8 cellular contexts compared by ENCODE assay signal in genomic region chr1:114780344-114781226, GRCh38. TPM values are rescaled to one million over a fixed set of nuclear protein-coding genes. Genes with fewer than 3 reads are reported as not detected.
A peak's percentile ranks its signal among the peaks of the same experiment; 100 is the strongest.
DNase-seq lines count a peak whose midpoint lies in the region; ATAC-seq and TF ChIP-seq lines count a peak whose summit lies in the region.

Gene SIKE1 (minus strand): TSS chr1:114780685. CDS start chr1:114780607, 78 bp downstream.

- H3K9me3 ChIP-seq in cardiac muscle cell (ENCODE audit: low read depth) (no peaks in the 10 kb centered on the region), parathyroid adenoma (ENCODE audit: control insufficient read depth, low read length) (no peaks in the 10 kb centered on the region), tibial nerve (peaks cover 0 to 3% (median under 1%) of the 10 kb centered on the region in 4 donors)

- peak within 1 kb of the TSS; percentile 100 for H3K4me3 Mint-ChIP-seq in activated naive CD8-positive, alpha-beta T cell treated with anti-CD3 and anti-CD28 coated beads, Interleukin-2, amount 50 U/mL, for 24 hours

- TF ChIP-seq CTCF in GM12865 (IDR thresholded peaks at IDR 0.05; ENCODE audit: insufficient read depth, low read depth, low read length, missing control alignments): no peak
- TF ChIP-seq CTCF in cardiac muscle cell (IDR thresholded peaks at IDR 0.05; ENCODE audit: low read depth, low read length): peak; percentile 12
- no peak for TF ChIP-seq CTCF in parathyroid adenoma (IDR thresholded peaks at IDR 0.05)
- peak in 1 of 5 experiments; percentile 37 for TF ChIP-seq CTCF in tibial nerve (IDR thresholded peaks at IDR 0.05)

- peaks cover 31% of the 10 kb centered on the region for H3K4me1 Mint-ChIP-seq in activated naive CD8-positive, alpha-beta T cell treated with anti-CD3 and anti-CD28 coated beads, Interleukin-2, amount 50 U/mL, for 24 hours

- TF ChIP-seq EP300 in tibial nerve (IDR thresholded peaks at IDR 0.05): peak; percentile 61 to 89

- peak within 1 kb of the TSS; percentile 19 for H3K9ac ChIP-seq in parathyroid adenoma

- H3K27ac ChIP-seq in cardiac muscle cell (peak within 1 kb of the TSS; percentile 93), parathyroid adenoma (peak within 1 kb of the TSS; percentile 83), tibial nerve (peak within 1 kb of the TSS; percentile 64 to 92 (median 91))

- H3K9me3 Mint-ChIP-seq in activated naive CD8-positive, alpha-beta T cell treated with anti-CD3 and anti-CD28 coated beads, Interleukin-2, amount 50 U/mL, for 24 hours: peaks cover 4% of the 10 kb centered on the region

- H3K79me2 ChIP-seq in parathyroid adenoma: no peaks in the 10 kb centered on the region

- DNase-seq in GM12865 (ENCODE audit: low read depth): peak; percentile 96
- peak; percentile 88 to 97 (median 96) for DNase-seq in NCI-H1417 (lab: John Stamatoyannopoulos, UW)
- peak; percentile 62 to 91 for DNase-seq in SW 1271 (lab: John Stamatoyannopoulos, UW)
- DNase-seq in activated naive CD8-positive, alpha-beta T cell treated with anti-CD3 and anti-CD28 coated beads, Interleukin-2, amount 50 U/mL, for 24 hours: peak; percentile 92
- peak; percentile 96 to 97 for DNase-seq in cardiac muscle cell (ENCODE audit: low read depth in 1 of 2, low spot score in 1 of 2)
- DNase-seq in tibial nerve (ENCODE audit: low spot score in 2 of 2): peak; percentile 71 to 87

- peaks cover 30% of the 10 kb centered on the region for H3K36me3 Mint-ChIP-seq in activated naive CD8-positive, alpha-beta T cell treated with anti-CD3 and anti-CD28 coated beads, Interleukin-2, amount 50 U/mL, for 24 hours (ENCODE audit: low read depth)

- H3K4me1 ChIP-seq in cardiac muscle cell (ENCODE audit: low read depth): peaks cover 10% of the 10 kb centered on the region
- H3K4me1 ChIP-seq in parathyroid adenoma: no peaks in the 10 kb centered on the region
- H3K4me1 ChIP-seq in tibial nerve: peaks cover 0 to 23% (median 0%) of the 10 kb centered on the region in 4 donors

- peak; percentile 99 for ATAC-seq in HG02763 (IDR thresholded peaks at IDR 0.05; ENCODE audit: unreplicated experiment)
- peak; percentile 100 for ATAC-seq in activated naive CD8-positive, alpha-beta T cell treated with anti-CD3 and anti-CD28 coated beads, Interleukin-2, amount 50 U/mL, for 24 hours

- H3K4me2 ChIP-seq in parathyroid adenoma (ENCODE audit: low read length): peak within 1 kb of the TSS; percentile 77

- H3K27me3 ChIP-seq in cardiac muscle cell (peaks cover 23% of the 10 kb centered on the region), parathyroid adenoma (ENCODE audit: control insufficient read depth, insufficient read depth, low read length) (no peaks in the 10 kb centered on the region), tibial nerve (no peaks in the 10 kb centered on the region)

- H3K4me3 ChIP-seq in GM12865 (ENCODE audit: low read depth, low read length): peak within 1 kb of the TSS; percentile 98
- peak within 1 kb of the TSS; percentile 62 for H3K4me3 ChIP-seq in cardiac muscle cell
- H3K4me3 ChIP-seq in parathyroid adenoma (ENCODE audit: low read depth, low read length): peak within 1 kb of the TSS; percentile 89
- H3K4me3 ChIP-seq in tibial nerve: peak within 1 kb of the TSS; percentile 61 to 91 (median 86)

- H3K27ac Mint-ChIP-seq in activated naive CD8-positive, alpha-beta T cell treated with anti-CD3 and anti-CD28 coated beads, Interleukin-2, amount 50 U/mL, for 24 hours: peak within 1 kb of the TSS; percentile 100

- H2AFZ ChIP-seq in parathyroid adenoma: peak within 1 kb of the TSS; percentile 94

- WGBS in tibial nerve, 2 donors: 20 to 24% methylated on average over 42 to 53 of the region's 53 CpGs

- TF ChIP-seq POLR2A in tibial nerve (IDR thresholded peaks at IDR 0.05): peak in 1 of 2 donors; percentile 61

- peaks cover 13% of the 10 kb centered on the region for H3K36me3 ChIP-seq in cardiac muscle cell
- no peaks in the 10 kb centered on the region for H3K36me3 ChIP-seq in parathyroid adenoma (ENCODE audit: control insufficient read depth, insufficient read depth, low read length)
- peaks cover 0 to 29% (median 0%) of the 10 kb centered on the region in 3 donors for H3K36me3 ChIP-seq in tibial nerve

- no peaks in the 10 kb centered on the region for H3K27me3 Mint-ChIP-seq in activated naive CD8-positive, alpha-beta T cell treated with anti-CD3 and anti-CD28 coated beads, Interleukin-2, amount 50 U/mL, for 24 hours

RNA-seq across cellular contexts. Expression of gene SIKE1, which starts in this region (rescaled TPM):
- total RNA-seq in cardiac muscle cell (91.9 and 116 TPM in 2 replicates), tibial nerve (10 to 100 TPM; 19.8 to 58.1 (median 44.0) TPM)
- 64.0 and 82.6 TPM in 2 replicates for polyA plus RNA-seq in cardiac muscle cell

Comparison
In these comparisons a context has a peak if more than half of its experiments do, and no peak if none do; other contexts are left out.
1. Peak in every context shown above with its lines: DNase-seq, ATAC-seq, H3K4me3 ChIP-seq and H3K27ac ChIP-seq.